Comparison of ENCODE assay signal across 22 cellular contexts in genomic region chr13:34361528-34361927, GRCh38.
DNase-seq lines count a peak whose midpoint lies in the region; ATAC-seq and TF ChIP-seq lines count a peak whose summit lies in the region.
"Had no signal": no experiment of that assay in that cellular context is flagged by ENCODE, and none has a peak within 500 bp of the region (broad histone marks: within the 10 kb centered on the region; RNA-seq: fewer than 3 reads in every experiment).

No MANE protein-coding gene starts in this region.

- H3K9ac ChIP-seq in SK-N-SH (no peak overlapping the region), SK-N-MC (ENCODE audit: insufficient read length) (no peak overlapping the region)

- H3K9me3 ChIP-seq in SK-N-SH (no peaks in the 10 kb centered on the region), SK-N-MC (ENCODE audit: low read depth, low read length) (no peaks in the 10 kb centered on the region), adrenal gland (replicated peaks in 1 of 3) (no peaks in the 10 kb centered on the region)
- H3K9me3 ChIP-seq: esophagus squamous epithelium, pancreas, right lobe of liver, upper lobe of right lung had no signal

- 52% methylated on average over 3 of the region's 3 CpGs for WGBS in SK-N-SH (ENCODE audit: low lambda C conversion rate)
- WGBS in adrenal gland, 4 donors, result 53 to 76% (median 67%) methylated on average over 3 of the region's 3 CpGs

- no peak for TF ChIP-seq POLR2A in adrenal gland (IDR thresholded peaks at IDR 0.05)

- no peak overlapping the region for H2AFZ ChIP-seq in SK-N-SH (ENCODE audit: low read depth)

- DNase-seq in SK-N-SH (peak; percentile 17), SK-N-MC (ENCODE audit: low read depth, low spot score) (peak; percentile 37), fibroblast of the conjunctiva (ENCODE audit: low read depth) (peak; percentile 62), T-helper 1 cell (no peak), adrenal gland (no peak)
- DNase-seq in effector memory CD8-positive, alpha-beta T cell, result no peak
- DNase-seq: activated CD4-positive, alpha-beta T cell treated with anti-CD3 and anti-CD28 coated beads for 4 hours; amygdala; caudate nucleus; CD4-positive, CD25-positive, alpha-beta regulatory T cell; DND-41; esophagus squamous epithelium; islet precursor cell; KG1; naive B cell; NCI-H2029; pancreas; right lobe of liver; stimulated activated naive CD8-positive, alpha-beta T cell treated with anti-CD3 and anti-CD28 coated beads, Interleukin-15, Interleukin-2, amounts not matched to agents 100 U/mL and 50 U/mL, for 24 hours; upper lobe of right lung had no signal

- peak overlapping the region in 1 of 2 experiments; percentile 64; a peak in 2 of 4 replicates for H3K27ac ChIP-seq in SK-N-SH (ENCODE audit: low read depth in 2 of 2, low read length in 1 of 2)
- H3K27ac ChIP-seq in SK-N-MC, result no peak overlapping the region
- no peak overlapping the region for H3K27ac ChIP-seq in adrenal gland
- H3K27ac ChIP-seq: esophagus squamous epithelium, pancreas, right lobe of liver, upper lobe of right lung had no signal

- peaks cover 0 to 2% of the 10 kb centered on the region in 2 donors for H3K9me3 Mint-ChIP-seq in effector memory CD8-positive, alpha-beta T cell

- ATAC-seq in SK-N-SH treated with all-trans-retinoic acid at 6 μM for 48 hours, result no peak
- no peak for ATAC-seq in HG03135 (IDR thresholded peaks at IDR 0.05; ENCODE audit: unreplicated experiment)
- no peak for ATAC-seq in effector memory CD8-positive, alpha-beta T cell (replicated peaks)
- ATAC-seq: pancreas; right lobe of liver; stimulated activated naive CD8-positive, alpha-beta T cell treated with anti-CD3 and anti-CD28 coated beads, Interleukin-15, Interleukin-2, amounts not matched to agents 100 U/mL and 50 U/mL, for 24 hours; upper lobe of right lung had no signal

- no peak overlapping the region for H3K27ac Mint-ChIP-seq in effector memory CD8-positive, alpha-beta T cell
- H3K27ac Mint-ChIP-seq: CD4-positive, CD25-positive, alpha-beta regulatory T cell; naive B cell had no signal

- H3K4me1 ChIP-seq in SK-N-SH (ENCODE audit: control insufficient read depth in 1 of 2, insufficient read depth in 2 of 2, low read depth in 1 of 2, low read length in 1 of 2) (peaks cover 16 to 22% of the 10 kb centered on the region in 2 experiments; a peak in 3 of 4 replicates), adrenal gland (replicated peaks in 1 of 2) (peaks cover 0 to 7% of the 10 kb centered on the region in 2 donors)
- H3K4me1 ChIP-seq: pancreas, right lobe of liver, upper lobe of right lung had no signal

- H3K9me2 ChIP-seq in SK-N-SH, result no peaks in the 10 kb centered on the region

- H3K4me1 Mint-ChIP-seq in effector memory CD8-positive, alpha-beta T cell (ENCODE audit: low read depth in 2 of 2), result no peaks in the 10 kb centered on the region
- H3K4me1 Mint-ChIP-seq: CD4-positive, CD25-positive, alpha-beta regulatory T cell; naive B cell had no signal

- H3K27me3 ChIP-seq in SK-N-SH (ENCODE audit: insufficient read depth) (no peaks in the 10 kb centered on the region), adrenal gland (no peaks in the 10 kb centered on the region)
- H3K27me3 ChIP-seq: esophagus squamous epithelium, pancreas, right lobe of liver, upper lobe of right lung had no signal

- intact Hi-C loops in adrenal gland (cut with DNase I), result no loop called here

- peaks cover 25% of the 10 kb centered on the region for H3F3A ChIP-seq in SK-N-SH (replicated peaks; ENCODE audit: insufficient read depth)

- CTCF ChIA-PET in SK-N-SH (lab: Yijun Ruan, JAX), result no interaction called here

- no peaks in the 10 kb centered on the region for H3K27me3 Mint-ChIP-seq in effector memory CD8-positive, alpha-beta T cell
- H3K27me3 Mint-ChIP-seq: CD4-positive, CD25-positive, alpha-beta regulatory T cell had no signal

- H3K36me3 Mint-ChIP-seq in effector memory CD8-positive, alpha-beta T cell (ENCODE audit: insufficient read depth), result no peaks in the 10 kb centered on the region
- H3K36me3 Mint-ChIP-seq: CD4-positive, CD25-positive, alpha-beta regulatory T cell had no signal

- no peaks in the 10 kb centered on the region for H4K20me1 ChIP-seq in SK-N-SH (ENCODE audit: insufficient read depth)

- no peak for TF ChIP-seq CTCF in SK-N-SH (IDR thresholded peaks at IDR 0.05)
- no peak for TF ChIP-seq CTCF in adrenal gland (IDR thresholded peaks at IDR 0.05)

- TF ChIP-seq EP300 in SK-N-SH (IDR thresholded peaks at IDR 0.05; ENCODE audit: borderline replicate concordance in 1 of 2, low read depth in 1 of 2, low read length in 1 of 2), result peak in 1 of 2 experiments; percentile 11; a peak in 1 of 4 replicates

- no peaks in the 10 kb centered on the region for H3K79me2 ChIP-seq in SK-N-SH (ENCODE audit: insufficient read depth)

- H3K4me3 ChIP-seq in SK-N-SH (ENCODE audit: low read depth in 2 of 2, low read length in 1 of 2) (no peak overlapping the region), SK-N-MC (no peak overlapping the region), adrenal gland (no peak overlapping the region)
- H3K4me3 ChIP-seq: esophagus squamous epithelium, pancreas, right lobe of liver, upper lobe of right lung had no signal

- H3K36me3 ChIP-seq in SK-N-SH (replicated peaks in 1 of 2; ENCODE audit: control insufficient read depth in 1 of 2, insufficient read depth in 2 of 2, low read length in 1 of 2), result no peaks in the 10 kb centered on the region
- no peaks in the 10 kb centered on the region for H3K36me3 ChIP-seq in SK-N-MC (ENCODE audit: insufficient read depth, low read length)
- no peaks in the 10 kb centered on the region for H3K36me3 ChIP-seq in adrenal gland (replicated peaks in 1 of 2)
- H3K36me3 ChIP-seq: esophagus squamous epithelium, pancreas, right lobe of liver, upper lobe of right lung had no signal

- no peak overlapping the region for H3K4me3 Mint-ChIP-seq in effector memory CD8-positive, alpha-beta T cell
- H3K4me3 Mint-ChIP-seq: CD4-positive, CD25-positive, alpha-beta regulatory T cell; naive B cell had no signal

- POLR2A ChIA-PET in SK-N-SH (lab: Yijun Ruan, JAX), result no interaction called here

- no peak for TF ChIP-seq RAD21 in SK-N-SH (IDR thresholded peaks at IDR 0.05; ENCODE audit: low read length)

- H3K4me2 ChIP-seq in SK-N-SH, result no peak overlapping the region

TF ChIP-seq in SK-N-SH, 30 proteins besides CTCF, POLR2A, EP300 and RAD21:
- TF ChIP-seq JUND (IDR thresholded peaks at IDR 0.05) (no peak), TCF12 (IDR thresholded peaks at IDR 0.05) (peak; percentile 51)

TF ChIP-seq in SK-N-SH treated with all-trans-retinoic acid at 6 μM for 48 hours, 23 proteins besides CTCF, POLR2A, EP300 and RAD21 (continues in another document):
- TF ChIP-seq SNAI2 (CRISPR knock-in tag; IDR thresholded peaks at IDR 0.05), result no peak
- TF ChIP-seq, protein P1, sequence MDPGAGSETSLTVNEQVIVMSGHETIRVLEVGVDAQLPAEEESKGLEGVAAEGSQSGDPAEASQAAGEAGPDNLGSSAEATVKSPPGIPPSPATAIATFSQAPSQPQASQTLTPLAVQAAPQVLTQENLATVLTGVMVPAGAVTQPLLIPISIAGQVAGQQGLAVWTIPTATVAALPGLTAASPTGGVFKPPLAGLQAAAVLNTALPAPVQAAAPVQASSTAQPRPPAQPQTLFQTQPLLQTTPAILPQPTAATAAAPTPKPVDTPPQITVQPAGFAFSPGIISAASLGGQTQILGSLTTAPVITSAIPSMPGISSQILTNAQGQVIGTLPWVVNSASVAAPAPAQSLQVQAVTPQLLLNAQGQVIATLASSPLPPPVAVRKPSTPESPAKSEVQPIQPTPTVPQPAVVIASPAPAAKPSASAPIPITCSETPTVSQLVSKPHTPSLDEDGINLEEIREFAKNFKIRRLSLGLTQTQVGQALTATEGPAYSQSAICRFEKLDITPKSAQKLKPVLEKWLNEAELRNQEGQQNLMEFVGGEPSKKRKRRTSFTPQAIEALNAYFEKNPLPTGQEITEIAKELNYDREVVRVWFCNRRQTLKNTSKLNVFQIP (CRISPR knock-in tag; IDR thresholded peaks at IDR 0.05; ENCODE audit: borderline replicate concordance, low read depth), result no peak
- TF ChIP-seq ISL1 (CRISPR knock-in tag; IDR thresholded peaks at IDR 0.05), result no peak
- no peak for TF ChIP-seq ZFP30 (CRISPR knock-in tag; IDR thresholded peaks at IDR 0.05)
- no peak for TF ChIP-seq PATZ1 (CRISPR knock-in tag; IDR thresholded peaks at IDR 0.05; ENCODE audit: borderline replicate concordance)
- TF ChIP-seq OSR1 (CRISPR knock-in tag; IDR thresholded peaks at IDR 0.05), result no peak

Comparison
In these comparisons a context has a peak if more than half of its experiments do, and no peak if none do; other contexts are left out.
1. DNase-seq: peak in SK-N-SH (single experiment), SK-N-MC (single experiment) and fibroblast of the conjunctiva (single experiment); none in T-helper 1 cell (0 of 5), effector memory CD8-positive, alpha-beta T cell (0 of 3) and adrenal gland (0 of 7).